ENCODE assay signal across 16 cellular contexts in genomic region chr20:45090481-45090880, GRCh38. TPM values are rescaled to one million over a fixed set of nuclear protein-coding genes. Genes with fewer than 3 reads are reported as not detected.
"Had no signal": no experiment of that assay in that cellular context is flagged by ENCODE, and none has a peak within 500 bp of the region (broad histone marks: within the 10 kb centered on the region; RNA-seq: fewer than 3 reads in every experiment).

No MANE protein-coding gene starts in this region.

- H3K27me3 Mint-ChIP-seq: activated B cell treated with CpG ODN at 0.5 μM for 24 hours had no signal

- DNase-seq: activated B cell treated with CpG ODN at 0.5 μM for 24 hours; activated naive CD4-positive, alpha-beta T cell; caudate nucleus; effector CD4-positive, alpha-beta T cell; left cardiac atrium; mucosa of descending colon; nephron progenitor cell; stimulated activated CD4-positive, alpha-beta T cell treated with anti-CD3 and anti-CD28 coated beads, Interleukin-2, amount 100 ng/mL, for 48 hours; stimulated activated naive CD8-positive, alpha-beta T cell treated with anti-CD3 and anti-CD28 coated beads, Interleukin-15, Interleukin-2, amounts not matched to agents 100 U/mL and 50 U/mL, for 24 hours; testis; upper lobe of right lung had no signal

- H3K9me3 Mint-ChIP-seq: T-helper 1 cell treated with Interleukin-12 subunit alpha and Interleukin-12 subunit beta and Interleukin-4 antibody, amounts not matched to agents 30 μg/mL and 1 μg/mL, for 36 hours had no signal

- ATAC-seq: left cardiac atrium; mucosa of descending colon; stimulated activated naive CD8-positive, alpha-beta T cell treated with anti-CD3 and anti-CD28 coated beads, Interleukin-15, Interleukin-2, amounts not matched to agents 100 U/mL and 50 U/mL, for 24 hours; upper lobe of right lung had no signal

- H3K27ac Mint-ChIP-seq: activated B cell treated with CpG ODN at 0.5 μM for 24 hours; nephron progenitor cell; T-helper 1 cell treated with Interleukin-12 subunit alpha and Interleukin-12 subunit beta and Interleukin-4 antibody, amounts not matched to agents 30 μg/mL and 1 μg/mL, for 36 hours had no signal

- H3K4me3 Mint-ChIP-seq: activated B cell treated with CpG ODN at 0.5 μM for 24 hours; nephron progenitor cell; T-helper 1 cell treated with Interleukin-12 subunit alpha and Interleukin-12 subunit beta and Interleukin-4 antibody, amounts not matched to agents 30 μg/mL and 1 μg/mL, for 36 hours had no signal

RNA-seq across cellular contexts. Expression of gene KCNS1, which starts 10.4 kb away (rescaled TPM):
- total RNA-seq: activated B cell treated with CpG ODN at 0.5 μM for 24 hours had no signal

RNA-seq across cellular contexts. Expression of gene WFDC5, which starts 24.5 kb away (rescaled TPM):
- total RNA-seq: activated B cell treated with CpG ODN at 0.5 μM for 24 hours, endothelial cell of umbilical vein, left cardiac atrium, lung, mucosa of descending colon, omental fat pad had no signal
- polyA plus RNA-seq: adipose tissue, endothelial cell of umbilical vein had no signal

RNA-seq across cellular contexts. Expression of gene WFDC12, which starts 33.8 kb away (rescaled TPM):
- total RNA-seq: activated B cell treated with CpG ODN at 0.5 μM for 24 hours, endothelial cell of umbilical vein, left cardiac atrium, mucosa of descending colon, omental fat pad, testis had no signal
- polyA plus RNA-seq: adipose tissue, endothelial cell of umbilical vein had no signal
